ENCODE assay signal across 13 cellular contexts in genomic region chr6:156840606-156841005, GRCh38.
DNase-seq lines count a peak whose midpoint lies in the region; ATAC-seq and TF ChIP-seq lines count a peak whose summit lies in the region.
"Had no signal": no experiment of that assay in that cellular context is flagged by ENCODE, and none has a peak within 500 bp of the region (broad histone marks: within the 10 kb centered on the region; RNA-seq: fewer than 3 reads in every experiment).

No MANE protein-coding gene starts in this region.

- H3K4me3 ChIP-seq in IMR-90 (ENCODE audit: insufficient read depth, low read depth, low read length) (no peak overlapping the region), neural progenitor cell (no peak overlapping the region)
- H3K4me3 ChIP-seq: transverse colon had no signal

- H3K4me1 Mint-ChIP-seq in chondrocyte (ENCODE audit: low read depth) = peaks cover 54% of the 10 kb centered on the region
- H3K4me1 Mint-ChIP-seq in neural progenitor cell = peaks cover 44% of the 10 kb centered on the region

- H2BK20ac ChIP-seq in IMR-90 (ENCODE audit: low read depth, low read length) = no peak overlapping the region

- in situ Hi-C loops in Caki2 (cut with HindIII; ENCODE audit: low pct_unique_long_range_greater_than_20kb, low sequenced_read_pairs) = no loop called here
- in situ Hi-C loops in IMR-90 (cut with MboI; ENCODE audit: low sequenced_read_pairs) = no loop called here

- no peak overlapping the region for H4K5ac ChIP-seq in IMR-90 (ENCODE audit: low read depth, low read length)

- no TSS peak for BruUV-seq in IMR-90 (replicated peaks; lab: Mats Ljungman, UMichigan)

- no peak overlapping the region for H2BK120ac ChIP-seq in IMR-90 (ENCODE audit: low read depth, low read length)

- TF ChIP-seq POLR2A in IMR-90 (IDR thresholded peaks at IDR 0.05; ENCODE audit: low read depth, low read length) = no peak

- H3K56ac ChIP-seq in IMR-90 (ENCODE audit: extremely low read depth, insufficient read depth, low read length) = no peak overlapping the region

- H3K9me3 Mint-ChIP-seq in chondrocyte (ENCODE audit: low read depth) (no peaks in the 10 kb centered on the region), neural progenitor cell (no peaks in the 10 kb centered on the region)
- H3K9me3 Mint-ChIP-seq: T-helper 2 cell treated with Interferon-gamma antibody and Interleukin-4, amounts not matched to agents 5 μg/mL and 100 μg/mL, for 36 hours had no signal

- no peak overlapping the region for H4K8ac ChIP-seq in IMR-90 (ENCODE audit: low read depth in 2 of 2, low read length in 2 of 2)

- DNase-seq in Caki2 (ENCODE audit: low read depth) (peak; percentile 37), IMR-90 (no peak), chondrocyte (ENCODE audit: low spot score) (no peak), neural progenitor cell (ENCODE audit: low spot score) (peak; percentile 21), iPS-NIHi11 (ENCODE audit: low spot score) (no peak)
- DNase-seq: Calu3, cerebellar nuclear complex, NCI-H187 treated with DMSO at 0.1 percent for 48 hours, transverse colon had no signal

- no peak overlapping the region for H2AK9ac ChIP-seq in IMR-90 (replicated peaks; ENCODE audit: low read depth, low read length, poor library complexity)

- H4K20me1 ChIP-seq in IMR-90 (ENCODE audit: insufficient read depth, low read length) (peaks cover 62% of the 10 kb centered on the region), neural progenitor cell (ENCODE audit: low read depth) (peaks cover 89% of the 10 kb centered on the region)

- peaks cover 17% of the 10 kb centered on the region for H3K4me1 ChIP-seq in IMR-90 (ENCODE audit: control insufficient read depth, insufficient read depth, low read length)
- H3K4me1 ChIP-seq in neural progenitor cell = peaks cover 23% of the 10 kb centered on the region

- H3K4me2 ChIP-seq in IMR-90 (ENCODE audit: low read depth, low read length) = no peak overlapping the region
- H3K4me2 ChIP-seq in neural progenitor cell = no peak overlapping the region

- H3K9ac ChIP-seq in IMR-90 (ENCODE audit: low read depth, low read length) = no peak overlapping the region
- no peak overlapping the region for H3K9ac ChIP-seq in neural progenitor cell

- TF ChIP-seq RAD21 in IMR-90 (IDR thresholded peaks at IDR 0.05; ENCODE audit: low read length) = no peak

- no peaks in the 10 kb centered on the region for H3K9me3 ChIP-seq in IMR-90 (ENCODE audit: control insufficient read depth, insufficient read depth, low read length)
- H3K9me3 ChIP-seq in neural progenitor cell (ENCODE audit: low read depth) = no peaks in the 10 kb centered on the region
- H3K9me3 ChIP-seq: transverse colon had no signal

- H3K27ac ChIP-seq in IMR-90 (ENCODE audit: insufficient read depth, low read length) (no peak overlapping the region), neural progenitor cell (peak overlapping the region; percentile 61)
- H3K27ac ChIP-seq: transverse colon had no signal

- H2BK5ac ChIP-seq in IMR-90 (ENCODE audit: low read depth, low read length, poor library complexity, severe bottlenecking) = no peak overlapping the region

- peaks cover 40 to 81% of the 10 kb centered on the region in 2 experiments for H3K79me1 ChIP-seq in IMR-90 (ENCODE audit: low read depth in 1 of 2, low read length in 2 of 2)

- peaks cover 100% of the 10 kb centered on the region for H3K79me2 ChIP-seq in neural progenitor cell (ENCODE audit: low read depth)

- H2BK15ac ChIP-seq in IMR-90 (ENCODE audit: low read depth, low read length) = no peak overlapping the region

- H3K36me3 ChIP-seq in IMR-90 (ENCODE audit: control insufficient read depth, insufficient read depth, low read length) (peaks cover 6% of the 10 kb centered on the region), neural progenitor cell (no peaks in the 10 kb centered on the region)
- H3K36me3 ChIP-seq: transverse colon had no signal

- H2AK5ac ChIP-seq in IMR-90 (ENCODE audit: low read depth, low read length) = no peak overlapping the region

- H3K27ac Mint-ChIP-seq in chondrocyte (ENCODE audit: unreplicated experiment) (peak overlapping the region; percentile 64), neural progenitor cell (peak overlapping the region; percentile 78)
- H3K27ac Mint-ChIP-seq: T-helper 2 cell treated with Interferon-gamma antibody and Interleukin-4, amounts not matched to agents 5 μg/mL and 100 μg/mL, for 36 hours had no signal

- 0 out of 2 replicates have a peak overlapping the region, but pooled peaks have one; percentile 3 for H3K4ac ChIP-seq in IMR-90 (ENCODE audit: low read depth, low read length)

- H3K18ac ChIP-seq in IMR-90 (ENCODE audit: low read depth, low read length) = no peak overlapping the region

- TF ChIP-seq CTCF in IMR-90 (conservative IDR thresholded peaks at IDR 0.05; ENCODE audit: low read depth, low read length) (no peak), chondrocyte (IDR thresholded peaks at IDR 0.05) (no peak), neural progenitor cell (IDR thresholded peaks at IDR 0.05) (no peak)

- no peak overlapping the region; the same call in 1 of the 2 replicates for H3K14ac ChIP-seq in IMR-90 (replicated peaks; ENCODE audit: low read depth, low read length)

- intact Hi-C loops in IMR-90 (cut with micrococcal nuclease) = no loop called here

- no CpG with 5 or more reads among the region's 2 CpGs for WGBS in IMR-90 (ENCODE audit: extremely low coverage in 2 of 2, insufficient read length in 1 of 2), 2 experiments

- H3K23ac ChIP-seq in IMR-90 (ENCODE audit: low read depth, low read length) = peak overlapping the region; percentile 29; the same call in 1 of the 2 replicates

- ATAC-seq in IMR-90 (ENCODE audit: low read depth) (no peak), HG03565 (IDR thresholded peaks at IDR 0.05; ENCODE audit: unreplicated experiment) (no peak), esophagus mucosa (no peak), HG02623 (IDR thresholded peaks at IDR 0.05; ENCODE audit: unreplicated experiment) (no peak)

- H3K27me3 ChIP-seq in IMR-90 (ENCODE audit: control insufficient read depth, insufficient read depth, low read length) = no peaks in the 10 kb centered on the region
- H3K27me3 ChIP-seq in neural progenitor cell = no peaks in the 10 kb centered on the region
- H3K27me3 ChIP-seq: transverse colon had no signal

- H2AFZ ChIP-seq in IMR-90 (replicated peaks; ENCODE audit: low read length, poor library complexity) (no peak overlapping the region), neural progenitor cell (replicated peaks) (no peak overlapping the region)

- POLR2A ChIA-PET in IMR-90 (lab: Charles Lee; ENCODE audit: unreplicated experiment) = interaction anchor here (0.5 kb wide), 1 partner anchor 68 kb away, joined by 17 read pairs; no protein-coding TSS in a partner anchor

- peaks cover 4% of the 10 kb centered on the region for H3F3A ChIP-seq in neural progenitor cell (ENCODE audit: low read depth)

- no peak overlapping the region for H3K4me3 Mint-ChIP-seq in chondrocyte (ENCODE audit: unreplicated experiment)
- peak overlapping the region; percentile 23 for H3K4me3 Mint-ChIP-seq in neural progenitor cell
- H3K4me3 Mint-ChIP-seq: T-helper 2 cell treated with Interferon-gamma antibody and Interleukin-4, amounts not matched to agents 5 μg/mL and 100 μg/mL, for 36 hours had no signal

- H3K27me3 Mint-ChIP-seq in chondrocyte (ENCODE audit: low read depth) (no peaks in the 10 kb centered on the region), neural progenitor cell (ENCODE audit: insufficient read depth, low read depth) (peaks cover 4% of the 10 kb centered on the region)

- dilution Hi-C loops in IMR-90 (cut with HindIII; ENCODE audit: low sequenced_read_pairs, unreplicated experiment) = no loop called here

- no peak overlapping the region for H4K91ac ChIP-seq in IMR-90 (ENCODE audit: insufficient read depth, low read depth, low read length)

- peaks cover 33% of the 10 kb centered on the region for H3K9me1 ChIP-seq in IMR-90 (ENCODE audit: insufficient read depth, low read length)

- H3K36me3 Mint-ChIP-seq in chondrocyte (ENCODE audit: low read depth) (peaks cover 1% of the 10 kb centered on the region), neural progenitor cell (peaks cover 28% of the 10 kb centered on the region)

- CTCF ChIA-PET in IMR-90 (lab: Yijun Ruan, JAX) = interaction anchor here (1.0 kb wide), 1 partner anchor 52 kb away, joined by 3 read pairs; no protein-coding TSS in a partner anchor

TF ChIP-seq in IMR-90, 13 proteins besides CTCF, POLR2A, EP300 and RAD21:
- no peak for TF ChIP-seq NFE2L2 (IDR thresholded peaks at IDR 0.05; ENCODE audit: low read depth, low read length)
- TF ChIP-seq SMC3 (IDR thresholded peaks at IDR 0.05; ENCODE audit: low read depth, low read length) = no peak
- no peak for TF ChIP-seq BHLHE40 (IDR thresholded peaks at IDR 0.05; ENCODE audit: low read depth, low read length)
- no peak for TF ChIP-seq FOS (IDR thresholded peaks at IDR 0.05; ENCODE audit: low read depth, low read length)
- TF ChIP-seq CEBPB (IDR thresholded peaks at IDR 0.05; ENCODE audit: low read depth, low read length) = no peak
- no peak for TF ChIP-seq RCOR1 (IDR thresholded peaks at IDR 0.05; ENCODE audit: insufficient replicate concordance, low read length)
- no peak for TF ChIP-seq USF2 (IDR thresholded peaks at IDR 0.05; ENCODE audit: low read depth, low read length)
- no peak for TF ChIP-seq MXI1 (IDR thresholded peaks at IDR 0.05; ENCODE audit: borderline replicate concordance, low read depth, low read length)
- TF ChIP-seq MAZ (IDR thresholded peaks at IDR 0.05; ENCODE audit: borderline replicate concordance, low read depth, low read length) = no peak
- TF ChIP-seq MAFK (IDR thresholded peaks at IDR 0.05; ENCODE audit: low read depth, low read length) = no peak
- no peak for TF ChIP-seq RFX5 (IDR thresholded peaks at IDR 0.05; ENCODE audit: low read depth, low read length)
TF ChIP-seq in IMR-90: peak in this region for 0.

Comparison
In these comparisons a context has a peak if more than half of its experiments do, and no peak if none do; other contexts are left out.
1. DNase-seq: peak in Caki2 (single experiment) and neural progenitor cell (single experiment); none in IMR-90 (single experiment), chondrocyte (single experiment) and iPS-NIHi11 (single experiment).